Comparison of ENCODE assay signal across 1 cellular context in the genomic region with DNA sequence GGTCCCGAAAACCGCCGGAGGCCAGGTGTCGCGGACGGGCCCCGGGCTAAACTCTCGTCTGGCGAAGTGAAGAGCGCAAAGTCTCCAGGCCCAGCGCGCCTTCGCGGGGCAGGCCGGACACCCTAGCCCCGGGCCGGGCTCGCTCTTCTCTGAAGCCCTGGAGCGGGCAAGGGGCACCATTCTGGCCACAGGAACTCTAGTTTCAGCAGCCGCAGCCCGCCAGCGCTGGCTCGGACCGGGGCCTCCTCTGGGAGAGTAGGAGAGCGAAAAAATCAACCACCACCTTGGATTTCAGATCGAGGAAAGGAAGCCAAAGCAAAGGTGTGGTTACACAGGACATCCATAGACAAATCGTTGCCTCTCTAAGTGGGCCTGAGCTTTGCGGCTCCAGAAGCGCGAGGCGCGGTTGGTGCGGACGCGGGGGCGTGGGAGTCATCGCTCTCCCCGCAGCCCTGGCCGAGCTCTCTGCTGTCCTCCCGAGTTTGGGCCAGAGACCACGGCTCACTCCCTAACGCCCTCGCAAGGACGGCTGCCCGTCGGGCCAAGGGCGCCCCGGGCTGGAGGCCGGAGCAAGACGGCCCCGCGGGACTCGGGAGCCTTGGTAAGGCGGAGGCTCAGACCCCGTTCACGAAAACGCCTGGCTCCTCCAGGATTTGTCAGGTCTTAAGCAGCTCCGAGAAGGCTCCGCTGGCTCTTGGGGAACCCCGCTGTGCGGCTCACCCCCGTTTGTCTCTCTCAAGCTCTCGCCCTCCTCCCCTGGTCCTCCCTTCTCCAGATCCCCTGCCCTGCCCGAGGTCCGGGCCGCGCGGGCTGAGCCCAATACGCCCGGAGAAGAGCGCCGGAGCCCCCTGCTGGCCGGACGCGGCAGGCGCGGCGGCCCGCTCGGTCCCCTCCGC.
A peak's percentile ranks its signal among the peaks of the same experiment; 100 is the strongest.
TF ChIP-seq lines count a peak whose summit lies in the region.

No MANE protein-coding gene starts in this region.

TF ChIP-seq in HepG2, 621 proteins besides CTCF, POLR2A, EP300 and RAD21 (continued from another document and continues in another):
- no peak for TF ChIP-seq HMGXB3 (CRISPR knock-in tag; IDR thresholded peaks at IDR 0.05; ENCODE audit: borderline replicate concordance)
- TF ChIP-seq TBX2 (CRISPR knock-in tag; IDR thresholded peaks at IDR 0.05; ENCODE audit: borderline replicate concordance), result peak; percentile 25; the same call in 1 of the 2 replicates
- no peak for TF ChIP-seq ZNF816 (CRISPR knock-in tag; IDR thresholded peaks at IDR 0.05; ENCODE audit: borderline replicate concordance)
- no peak for TF ChIP-seq ZNF704 (CRISPR knock-in tag; IDR thresholded peaks at IDR 0.05; ENCODE audit: borderline replicate concordance)
- TF ChIP-seq MLX (CRISPR knock-in tag; IDR thresholded peaks at IDR 0.05), result no peak
- no peak for TF ChIP-seq TRIM24 (CRISPR knock-in tag; IDR thresholded peaks at IDR 0.05)
- TF ChIP-seq, protein P1, sequence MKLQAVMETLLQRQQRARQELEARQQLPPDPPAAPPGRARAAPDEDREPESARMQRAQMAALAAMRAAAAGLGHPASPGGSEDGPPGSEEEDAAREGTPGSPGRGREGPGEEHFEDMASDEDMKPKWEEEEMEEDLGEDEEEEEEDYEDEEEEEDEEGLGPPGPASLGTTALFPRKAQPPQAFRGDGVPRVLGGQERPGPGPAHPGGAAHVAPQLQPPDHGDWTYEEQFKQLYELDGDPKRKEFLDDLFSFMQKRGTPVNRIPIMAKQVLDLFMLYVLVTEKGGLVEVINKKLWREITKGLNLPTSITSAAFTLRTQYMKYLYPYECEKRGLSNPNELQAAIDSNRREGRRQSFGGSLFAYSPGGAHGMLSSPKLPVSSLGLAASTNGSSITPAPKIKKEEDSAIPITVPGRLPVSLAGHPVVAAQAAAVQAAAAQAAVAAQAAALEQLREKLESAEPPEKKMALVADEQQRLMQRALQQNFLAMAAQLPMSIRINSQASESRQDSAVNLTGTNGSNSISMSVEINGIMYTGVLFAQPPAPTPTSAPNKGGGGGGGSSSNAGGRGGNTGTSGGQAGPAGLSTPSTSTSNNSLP (IDR thresholded peaks at IDR 0.05; ENCODE audit: low read depth, low read length), result no peak
- peak; percentile 42 for TF ChIP-seq ZNF687 (CRISPR knock-in tag; IDR thresholded peaks at IDR 0.05)
- no peak for TF ChIP-seq PBX2 (CRISPR knock-in tag; IDR thresholded peaks at IDR 0.05)
- TF ChIP-seq PHF8 (CRISPR knock-in tag; IDR thresholded peaks at IDR 0.05), result no peak
- TF ChIP-seq, protein P2, sequence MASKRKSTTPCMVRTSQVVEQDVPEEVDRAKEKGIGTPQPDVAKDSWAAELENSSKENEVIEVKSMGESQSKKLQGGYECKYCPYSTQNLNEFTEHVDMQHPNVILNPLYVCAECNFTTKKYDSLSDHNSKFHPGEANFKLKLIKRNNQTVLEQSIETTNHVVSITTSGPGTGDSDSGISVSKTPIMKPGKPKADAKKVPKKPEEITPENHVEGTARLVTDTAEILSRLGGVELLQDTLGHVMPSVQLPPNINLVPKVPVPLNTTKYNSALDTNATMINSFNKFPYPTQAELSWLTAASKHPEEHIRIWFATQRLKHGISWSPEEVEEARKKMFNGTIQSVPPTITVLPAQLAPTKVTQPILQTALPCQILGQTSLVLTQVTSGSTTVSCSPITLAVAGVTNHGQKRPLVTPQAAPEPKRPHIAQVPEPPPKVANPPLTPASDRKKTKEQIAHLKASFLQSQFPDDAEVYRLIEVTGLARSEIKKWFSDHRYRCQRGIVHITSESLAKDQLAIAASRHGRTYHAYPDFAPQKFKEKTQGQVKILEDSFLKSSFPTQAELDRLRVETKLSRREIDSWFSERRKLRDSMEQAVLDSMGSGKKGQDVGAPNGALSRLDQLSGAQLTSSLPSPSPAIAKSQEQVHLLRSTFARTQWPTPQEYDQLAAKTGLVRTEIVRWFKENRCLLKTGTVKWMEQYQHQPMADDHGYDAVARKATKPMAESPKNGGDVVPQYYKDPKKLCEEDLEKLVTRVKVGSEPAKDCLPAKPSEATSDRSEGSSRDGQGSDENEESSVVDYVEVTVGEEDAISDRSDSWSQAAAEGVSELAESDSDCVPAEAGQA (IDR thresholded peaks at IDR 0.05; ENCODE audit: low read depth), result no peak
- TF ChIP-seq, protein P2 (CRISPR knock-in tag; IDR thresholded peaks at IDR 0.05; ENCODE audit: borderline replicate concordance), result no peak
- no peak for TF ChIP-seq JUN (CRISPR knock-in tag; IDR thresholded peaks at IDR 0.05)
- no peak for TF ChIP-seq CREM (IDR thresholded peaks at IDR 0.05)
- TF ChIP-seq CREM (CRISPR knock-in tag; IDR thresholded peaks at IDR 0.05), result no peak
- no peak for TF ChIP-seq ZNF552 (CRISPR knock-in tag; IDR thresholded peaks at IDR 0.05; ENCODE audit: borderline replicate concordance)
- TF ChIP-seq ZFP82 (CRISPR knock-in tag; IDR thresholded peaks at IDR 0.05; ENCODE audit: borderline replicate concordance), result 0 out of 2 replicates have a peak, but pooled peaks have one; percentile 43
- TF ChIP-seq ZNF598 (CRISPR knock-in tag; IDR thresholded peaks at IDR 0.05; ENCODE audit: borderline replicate concordance), result no peak
- no peak for TF ChIP-seq TCF7 (IDR thresholded peaks at IDR 0.05; ENCODE audit: low read depth)
- TF ChIP-seq SKI (IDR thresholded peaks at IDR 0.05; ENCODE audit: partially characterized antibody), result no peak
- TF ChIP-seq, protein P3, sequence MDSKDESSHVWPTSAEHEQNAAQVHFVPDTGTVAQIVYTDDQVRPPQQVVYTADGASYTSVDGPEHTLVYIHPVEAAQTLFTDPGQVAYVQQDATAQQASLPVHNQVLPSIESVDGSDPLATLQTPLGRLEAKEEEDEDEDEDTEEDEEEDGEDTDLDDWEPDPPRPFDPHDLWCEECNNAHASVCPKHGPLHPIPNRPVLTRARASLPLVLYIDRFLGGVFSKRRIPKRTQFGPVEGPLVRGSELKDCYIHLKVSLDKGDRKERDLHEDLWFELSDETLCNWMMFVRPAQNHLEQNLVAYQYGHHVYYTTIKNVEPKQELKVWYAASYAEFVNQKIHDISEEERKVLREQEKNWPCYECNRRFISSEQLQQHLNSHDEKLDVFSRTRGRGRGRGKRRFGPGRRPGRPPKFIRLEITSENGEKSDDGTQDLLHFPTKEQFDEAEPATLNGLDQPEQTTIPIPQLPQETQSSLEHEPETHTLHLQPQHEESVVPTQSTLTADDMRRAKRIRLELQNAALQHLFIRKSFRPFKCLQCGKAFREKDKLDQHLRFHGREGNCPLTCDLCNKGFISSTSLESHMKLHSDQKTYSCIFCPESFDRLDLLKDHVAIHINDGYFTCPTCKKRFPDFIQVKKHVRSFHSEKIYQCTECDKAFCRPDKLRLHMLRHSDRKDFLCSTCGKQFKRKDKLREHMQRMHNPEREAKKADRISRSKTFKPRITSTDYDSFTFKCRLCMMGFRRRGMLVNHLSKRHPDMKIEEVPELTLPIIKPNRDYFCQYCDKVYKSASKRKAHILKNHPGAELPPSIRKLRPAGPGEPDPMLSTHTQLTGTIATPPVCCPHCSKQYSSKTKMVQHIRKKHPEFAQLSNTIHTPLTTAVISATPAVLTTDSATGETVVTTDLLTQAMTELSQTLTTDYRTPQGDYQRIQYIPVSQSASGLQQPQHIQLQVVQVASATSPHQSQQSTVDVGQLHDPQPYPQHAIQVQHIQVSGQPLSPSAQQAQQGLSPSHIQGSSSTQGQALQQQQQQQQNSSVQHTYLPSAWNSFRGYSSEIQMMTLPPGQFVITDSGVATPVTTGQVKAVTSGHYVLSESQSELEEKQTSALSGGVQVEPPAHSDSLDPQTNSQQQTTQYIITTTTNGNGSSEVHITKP (CRISPR knock-in tag; IDR thresholded peaks at IDR 0.05; ENCODE audit: low read depth), result no peak
- TF ChIP-seq ZNF781 (CRISPR knock-in tag; IDR thresholded peaks at IDR 0.05; ENCODE audit: borderline replicate concordance, not compliant biosample characterization), result no peak
